In genomic region chr1:63601061-63601460, GRCh38 we compare ENCODE assay signal across 21 cellular contexts.
"Had no signal": no experiment of that assay in that cellular context is flagged by ENCODE, and none has a peak within 500 bp of the region (broad histone marks: within the 10 kb centered on the region; RNA-seq: fewer than 3 reads in every experiment).

No MANE protein-coding gene starts in this region.

- H3K9me3 Mint-ChIP-seq: activated CD4-positive, alpha-beta T cell treated with anti-CD3 and anti-CD28 coated beads, Interleukin-2, amount 10 ng/mL, durations not matched to agents 7 days and 5 days; activated naive CD4-positive, alpha-beta T cell treated with anti-CD3 and anti-CD28 coated beads, Interleukin-2, amount 10 ng/mL, durations not matched to agents 7 days and 5 days; activated naive CD8-positive, alpha-beta T cell treated with anti-CD3 and anti-CD28 coated beads, Interleukin-2, amount 50 U/mL, for 24 hours; immature natural killer cell; natural killer cell; stimulated activated naive CD8-positive, alpha-beta T cell treated with anti-CD3 and anti-CD28 coated beads, Interleukin-15, Interleukin-2, amounts not matched to agents 100 ng/mL and 50 ng/mL, for 24 hours had no signal

- FAIRE-seq: colon had no signal

- H3K36me3 ChIP-seq: brain microvascular endothelial cell, suprapubic skin, transverse colon, uterus had no signal

- H3K4me3 Mint-ChIP-seq: activated CD4-positive, alpha-beta T cell treated with anti-CD3 and anti-CD28 coated beads, Interleukin-2, amount 10 ng/mL, durations not matched to agents 7 days and 5 days; activated naive CD4-positive, alpha-beta T cell treated with anti-CD3 and anti-CD28 coated beads, Interleukin-2, amount 10 ng/mL, durations not matched to agents 7 days and 5 days; activated naive CD8-positive, alpha-beta T cell treated with anti-CD3 and anti-CD28 coated beads, Interleukin-2, amount 50 U/mL, for 24 hours; immature natural killer cell; natural killer cell; stimulated activated naive CD8-positive, alpha-beta T cell treated with anti-CD3 and anti-CD28 coated beads, Interleukin-15, Interleukin-2, amounts not matched to agents 100 ng/mL and 50 ng/mL, for 24 hours had no signal

- H3K4me3 ChIP-seq: suprapubic skin, transverse colon, uterus had no signal

- H3K27me3 Mint-ChIP-seq: activated CD4-positive, alpha-beta T cell treated with anti-CD3 and anti-CD28 coated beads, Interleukin-2, amount 10 ng/mL, durations not matched to agents 7 days and 5 days; activated naive CD4-positive, alpha-beta T cell treated with anti-CD3 and anti-CD28 coated beads, Interleukin-2, amount 10 ng/mL, durations not matched to agents 7 days and 5 days; activated naive CD8-positive, alpha-beta T cell treated with anti-CD3 and anti-CD28 coated beads, Interleukin-2, amount 50 U/mL, for 24 hours; stimulated activated naive CD8-positive, alpha-beta T cell treated with anti-CD3 and anti-CD28 coated beads, Interleukin-15, Interleukin-2, amounts not matched to agents 100 ng/mL and 50 ng/mL, for 24 hours had no signal

- H3K36me3 Mint-ChIP-seq: natural killer cell had no signal

- ATAC-seq: activated CD4-positive, CD25-positive, alpha-beta regulatory T cell treated with anti-CD3 and anti-CD28 coated beads, Interleukin-2, amount 50 U/mL, for 24 hours; activated naive CD8-positive, alpha-beta T cell treated with anti-CD3 and anti-CD28 coated beads, Interleukin-2, amount 50 U/mL, for 24 hours; natural killer cell had no signal

- DNase-seq: activated CD4-positive, alpha-beta T cell treated with anti-CD3 and anti-CD28 coated beads, Interleukin-2, amount 10 ng/mL, durations not matched to agents 7 days and 5 days; activated CD8-positive, alpha-beta memory T cell treated with anti-CD3 and anti-CD28 coated beads for 24 hours; activated CD8-positive, alpha-beta memory T cell treated with anti-CD3 and anti-CD28 coated beads, Interleukin-2, amount 50 U/mL, for 48 hours; activated effector memory CD4-positive, alpha-beta T cell treated with Interleukin-2 at 50 U/mL for 16 hours; activated naive CD4-positive, alpha-beta T cell treated with anti-CD3 and anti-CD28 coated beads, Interleukin-2, amount 10 ng/mL, durations not matched to agents 7 days and 5 days; activated naive CD8-positive, alpha-beta T cell treated with anti-CD3 and anti-CD28 coated beads, Interleukin-2, amount 50 U/mL, for 24 hours; activated T-cell treated with anti-CD3 and anti-CD28 coated beads, Interleukin-2, amount 50 U/mL, for 48 hours; aorta; brain microvascular endothelial cell; central memory CD4-positive, alpha-beta T cell; immature natural killer cell; natural killer cell; nucleus accumbens; posterior cingulate gyrus; retina; transverse colon; uterus had no signal

- H3K27ac ChIP-seq: brain microvascular endothelial cell, suprapubic skin, transverse colon, uterus had no signal

- H3K9me3 ChIP-seq: suprapubic skin, transverse colon, uterus had no signal

- H3K4me1 ChIP-seq: suprapubic skin, transverse colon, uterus had no signal

- H3K27ac Mint-ChIP-seq: activated CD4-positive, alpha-beta T cell treated with anti-CD3 and anti-CD28 coated beads, Interleukin-2, amount 10 ng/mL, durations not matched to agents 7 days and 5 days; activated naive CD4-positive, alpha-beta T cell treated with anti-CD3 and anti-CD28 coated beads, Interleukin-2, amount 10 ng/mL, durations not matched to agents 7 days and 5 days; activated naive CD8-positive, alpha-beta T cell treated with anti-CD3 and anti-CD28 coated beads, Interleukin-2, amount 50 U/mL, for 24 hours; natural killer cell; stimulated activated naive CD8-positive, alpha-beta T cell treated with anti-CD3 and anti-CD28 coated beads, Interleukin-15, Interleukin-2, amounts not matched to agents 100 ng/mL and 50 ng/mL, for 24 hours had no signal

- H3K27me3 ChIP-seq: brain microvascular endothelial cell, suprapubic skin, transverse colon, uterus had no signal
